ENCODE assay signal across 10 cellular contexts in the genomic region with DNA sequence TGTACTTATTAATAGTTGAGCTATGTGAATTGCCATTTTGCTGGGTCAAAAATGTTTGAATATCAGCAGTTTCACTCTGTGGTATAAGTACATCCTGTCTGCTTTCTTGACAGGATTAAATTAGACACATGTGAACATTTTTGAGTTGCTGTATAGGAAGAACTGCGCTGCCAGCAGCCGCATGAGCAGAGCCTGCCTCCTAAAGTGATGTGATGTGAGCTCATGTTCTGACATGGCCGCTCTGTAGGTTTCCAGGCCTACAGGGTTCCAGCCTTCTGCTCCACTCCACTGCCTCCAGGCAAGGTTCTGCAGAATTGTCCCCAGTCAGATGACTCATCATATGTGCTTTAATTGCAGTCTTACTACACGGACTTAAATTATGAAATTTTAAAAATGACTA.
DNase-seq lines count a peak whose midpoint lies in the region; ATAC-seq and FAIRE-seq lines count a peak whose summit lies in the region.
"Had no signal": no experiment of that assay in that cellular context is flagged by ENCODE, and none has a peak within 500 bp of the region (broad histone marks: within the 10 kb centered on the region; RNA-seq: fewer than 3 reads in every experiment).

No MANE protein-coding gene starts in this region.

- DNase-seq in EH (ENCODE audit: low read depth) (peak; percentile 42), UCSD-AML1 (lab: John Stamatoyannopoulos, UW; ENCODE audit: unreplicated experiment) (peak; percentile 39), NCI-H2081 (lab: John Stamatoyannopoulos, UW) (no peak), iPS-NIHi7 (ENCODE audit: extremely low spot score) (no peak), globus pallidus (ENCODE audit: low spot score) (no peak), RCC 7860 (ENCODE audit: low spot score) (no peak)
- DNase-seq: Caco-2, midbrain had no signal

- ATAC-seq in GM19043 (IDR thresholded peaks at IDR 0.05; ENCODE audit: low read depth, unreplicated experiment): peak; percentile 55
- peak; percentile 72 for ATAC-seq in HG02938 (IDR thresholded peaks at IDR 0.05; ENCODE audit: unreplicated experiment)

- no peak for FAIRE-seq in RCC 7860 (lab: Jason Lieb, UNC)

Comparison
In these comparisons a context has a peak if more than half of its experiments do, and no peak if none do; other contexts are left out.
1. DNase-seq: peak in EH (single experiment) and UCSD-AML1 (single experiment); none in NCI-H2081 (0 of 2), iPS-NIHi7 (single experiment), globus pallidus (single experiment) and RCC 7860 (single experiment).